Comparison of ENCODE assay signal across 18 cellular contexts in the genomic region with DNA sequence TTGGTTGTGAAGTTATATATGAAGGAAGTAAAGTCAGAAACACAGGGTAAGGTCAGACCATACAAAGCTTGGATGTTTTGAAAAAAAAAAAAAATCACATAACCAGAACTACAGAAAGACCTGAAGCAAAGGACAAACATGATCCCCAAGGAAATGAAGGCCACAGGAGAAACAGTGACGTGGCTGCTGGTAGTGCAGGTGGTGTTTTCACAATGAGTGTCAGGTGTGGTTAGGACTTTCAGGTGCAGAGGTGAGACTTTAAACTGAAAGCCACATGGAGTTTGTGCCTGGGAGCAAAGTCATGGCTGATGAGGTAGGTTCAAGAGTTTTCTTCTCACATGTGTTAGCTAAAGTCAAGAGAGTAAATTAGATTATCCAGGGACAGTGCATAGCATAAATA.
DNase-seq lines count a peak whose midpoint lies in the region; ATAC-seq, FAIRE-seq and TF ChIP-seq lines count a peak whose summit lies in the region.
"Had no signal": no experiment of that assay in that cellular context is flagged by ENCODE, and none has a peak within 500 bp of the region (broad histone marks: within the 10 kb centered on the region; RNA-seq: fewer than 3 reads in every experiment).

No MANE protein-coding gene starts in this region.

- H3K36me3 Mint-ChIP-seq in activated naive CD4-positive, alpha-beta T cell treated with anti-CD3 and anti-CD28 coated beads for 36 hours (ENCODE audit: low read depth): no peaks in the 10 kb centered on the region
- H3K36me3 Mint-ChIP-seq: WTC11 had no signal

- ATAC-seq in HG02571 (IDR thresholded peaks at IDR 0.05; ENCODE audit: unreplicated experiment) (peak; percentile 79), HG03354 (IDR thresholded peaks at IDR 0.05; ENCODE audit: poor library complexity, severe bottlenecking, unreplicated experiment) (peak; percentile 78)
- ATAC-seq: A549; activated T-cell treated with anti-CD3 and anti-CD28 coated beads, Interleukin-2, amount 50 U/mL, for 72 hours; K562; sciatic nerve; WTC11 had no signal

- no peak overlapping the region for H3K27ac Mint-ChIP-seq in activated naive CD4-positive, alpha-beta T cell treated with anti-CD3 and anti-CD28 coated beads for 36 hours
- H3K27ac Mint-ChIP-seq: activated T-cell treated with anti-CD3 and anti-CD28 coated beads, Interleukin-2, amount 50 U/mL, for 72 hours; WTC11 had no signal

- H3K4me1 Mint-ChIP-seq in activated naive CD4-positive, alpha-beta T cell treated with anti-CD3 and anti-CD28 coated beads for 36 hours (ENCODE audit: low read depth): no peaks in the 10 kb centered on the region

- peak; percentile 67 for DNase-seq in GM10248 (ENCODE audit: extremely low spot score)
- DNase-seq in GM19239 (ENCODE audit: insufficient read length, low spot score): peak; percentile 42
- DNase-seq in activated naive CD4-positive, alpha-beta T cell treated with anti-CD3 and anti-CD28 coated beads for 36 hours: no peak
- no peak for DNase-seq in activated CD4-positive, alpha-beta T cell treated with anti-CD3 and anti-CD28 coated beads, Interleukin-2, amount 50 U/mL, for 48 hours
- no peak for DNase-seq in NCI-H1105 (lab: John Stamatoyannopoulos, UW)
- DNase-seq in NCI-H524 treated with DMSO at 0.1 percent for 48 hours (lab: John Stamatoyannopoulos, UW): no peak
- DNase-seq: activated T-cell treated with anti-CD3 and anti-CD28 coated beads, Interleukin-2, amount 50 U/mL, for 72 hours; DMS79; H7; NCI-H446; SJCRH30; upper lobe of left lung had no signal

- no peak overlapping the region for H3K4me3 Mint-ChIP-seq in activated naive CD4-positive, alpha-beta T cell treated with anti-CD3 and anti-CD28 coated beads for 36 hours
- H3K4me3 Mint-ChIP-seq: activated T-cell treated with anti-CD3 and anti-CD28 coated beads, Interleukin-2, amount 50 U/mL, for 72 hours; WTC11 had no signal

- peaks cover 1% of the 10 kb centered on the region for H3K27me3 Mint-ChIP-seq in activated naive CD4-positive, alpha-beta T cell treated with anti-CD3 and anti-CD28 coated beads for 36 hours (ENCODE audit: low read depth)

- H3K9me3 Mint-ChIP-seq in activated naive CD4-positive, alpha-beta T cell treated with anti-CD3 and anti-CD28 coated beads for 36 hours: peaks cover 5% of the 10 kb centered on the region
- H3K9me3 Mint-ChIP-seq: activated T-cell treated with anti-CD3 and anti-CD28 coated beads, Interleukin-2, amount 50 U/mL, for 72 hours had no signal

- POLR2A ChIA-PET in GM10248 (lab: Yijun Ruan, JAX): interaction anchor here (0.6 to 1.0 kb wide), 4 partner anchors 72 to 275 kb away, joined by 3 to 4 read pairs (median 3); no protein-coding TSS in a partner anchor

- CTCF ChIA-PET in GM10248 (lab: Yijun Ruan, JAX): interaction anchor here (1.1 to 2.1 kb wide), 8 partner anchors 11 to 276 kb away, joined by 3 to 7 read pairs (median 4); no protein-coding TSS in a partner anchor
- CTCF ChIA-PET in activated naive CD4-positive, alpha-beta T cell treated with anti-CD3 and anti-CD28 coated beads for 36 hours (lab: Charles Lee): no interaction called here

- peak; percentile 97 for FAIRE-seq in GM19239 (lab: Jason Lieb, UNC)
- FAIRE-seq: A549, K562 had no signal

- TF ChIP-seq CTCF in GM10248 (IDR thresholded peaks at IDR 0.05; ENCODE audit: control extremely low read depth, extremely low read depth, low read depth, missing control alignments): no peak

- intact Hi-C loops in activated naive CD4-positive, alpha-beta T cell treated with anti-CD3 and anti-CD28 coated beads for 36 hours (cut with micrococcal nuclease): no loop called here

Comparison
In these comparisons a context has a peak if more than half of its experiments do, and no peak if none do; other contexts are left out.
1. DNase-seq: peak in GM10248 (single experiment) and GM19239 (single experiment); none in activated naive CD4-positive, alpha-beta T cell treated with anti-CD3 and anti-CD28 coated beads for 36 hours (single experiment), activated CD4-positive, alpha-beta T cell treated with anti-CD3 and anti-CD28 coated beads, Interleukin-2, amount 50 U/mL, for 48 hours (0 of 2), NCI-H1105 (single experiment) and NCI-H524 treated with DMSO at 0.1 percent for 48 hours (single experiment).